In the genomic region with DNA sequence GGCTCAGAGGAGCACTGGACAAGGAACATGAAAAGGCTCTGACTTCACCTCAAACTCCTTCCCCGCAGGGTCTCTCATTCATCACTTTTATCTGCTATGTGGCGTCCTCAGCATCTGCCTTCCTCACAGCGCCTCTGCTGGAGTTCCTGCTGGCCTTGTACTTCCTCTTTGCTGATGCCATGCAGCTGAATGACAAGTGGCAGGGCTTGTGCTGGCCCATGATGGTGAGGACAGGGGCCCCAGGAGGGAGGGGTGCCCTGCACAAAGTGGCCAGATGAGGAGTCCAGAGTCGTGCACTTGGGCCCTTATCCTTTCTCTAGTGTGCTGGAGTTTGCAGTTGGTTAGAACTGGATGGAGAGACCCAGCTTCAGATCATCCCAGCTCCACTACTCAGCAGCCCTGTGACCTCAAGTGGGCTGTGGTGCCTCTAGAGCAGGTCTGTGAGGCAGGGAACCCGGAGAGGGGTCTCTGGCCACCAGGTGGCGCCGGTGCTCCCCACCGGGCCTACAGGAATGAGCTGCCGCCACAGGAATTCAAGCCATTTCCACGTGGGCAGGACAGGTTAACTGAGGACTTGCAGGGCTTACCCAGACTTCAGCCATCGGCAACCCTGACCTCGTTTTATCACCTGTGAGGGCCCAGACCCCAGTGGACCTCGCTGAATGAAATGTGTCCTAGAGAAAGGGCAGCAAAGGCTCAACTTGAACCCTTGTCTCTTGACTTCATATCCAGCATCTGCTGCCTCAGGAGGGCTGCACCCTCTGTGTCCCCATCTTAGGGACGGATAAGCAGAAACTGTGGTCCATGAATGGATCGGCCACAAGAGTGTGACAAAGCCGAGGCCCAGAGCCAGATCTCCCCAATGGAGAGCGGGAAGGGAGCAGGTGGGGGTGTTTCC, we compare ENCODE assay signal across 1 cellular context.
TF ChIP-seq lines count a peak whose summit lies in the region.

No MANE protein-coding gene starts in this region.

TF ChIP-seq in K562, 482 proteins besides CTCF, POLR2A, EP300 and RAD21 (continued from another document and continues in another):
- TF ChIP-seq, protein P1, sequence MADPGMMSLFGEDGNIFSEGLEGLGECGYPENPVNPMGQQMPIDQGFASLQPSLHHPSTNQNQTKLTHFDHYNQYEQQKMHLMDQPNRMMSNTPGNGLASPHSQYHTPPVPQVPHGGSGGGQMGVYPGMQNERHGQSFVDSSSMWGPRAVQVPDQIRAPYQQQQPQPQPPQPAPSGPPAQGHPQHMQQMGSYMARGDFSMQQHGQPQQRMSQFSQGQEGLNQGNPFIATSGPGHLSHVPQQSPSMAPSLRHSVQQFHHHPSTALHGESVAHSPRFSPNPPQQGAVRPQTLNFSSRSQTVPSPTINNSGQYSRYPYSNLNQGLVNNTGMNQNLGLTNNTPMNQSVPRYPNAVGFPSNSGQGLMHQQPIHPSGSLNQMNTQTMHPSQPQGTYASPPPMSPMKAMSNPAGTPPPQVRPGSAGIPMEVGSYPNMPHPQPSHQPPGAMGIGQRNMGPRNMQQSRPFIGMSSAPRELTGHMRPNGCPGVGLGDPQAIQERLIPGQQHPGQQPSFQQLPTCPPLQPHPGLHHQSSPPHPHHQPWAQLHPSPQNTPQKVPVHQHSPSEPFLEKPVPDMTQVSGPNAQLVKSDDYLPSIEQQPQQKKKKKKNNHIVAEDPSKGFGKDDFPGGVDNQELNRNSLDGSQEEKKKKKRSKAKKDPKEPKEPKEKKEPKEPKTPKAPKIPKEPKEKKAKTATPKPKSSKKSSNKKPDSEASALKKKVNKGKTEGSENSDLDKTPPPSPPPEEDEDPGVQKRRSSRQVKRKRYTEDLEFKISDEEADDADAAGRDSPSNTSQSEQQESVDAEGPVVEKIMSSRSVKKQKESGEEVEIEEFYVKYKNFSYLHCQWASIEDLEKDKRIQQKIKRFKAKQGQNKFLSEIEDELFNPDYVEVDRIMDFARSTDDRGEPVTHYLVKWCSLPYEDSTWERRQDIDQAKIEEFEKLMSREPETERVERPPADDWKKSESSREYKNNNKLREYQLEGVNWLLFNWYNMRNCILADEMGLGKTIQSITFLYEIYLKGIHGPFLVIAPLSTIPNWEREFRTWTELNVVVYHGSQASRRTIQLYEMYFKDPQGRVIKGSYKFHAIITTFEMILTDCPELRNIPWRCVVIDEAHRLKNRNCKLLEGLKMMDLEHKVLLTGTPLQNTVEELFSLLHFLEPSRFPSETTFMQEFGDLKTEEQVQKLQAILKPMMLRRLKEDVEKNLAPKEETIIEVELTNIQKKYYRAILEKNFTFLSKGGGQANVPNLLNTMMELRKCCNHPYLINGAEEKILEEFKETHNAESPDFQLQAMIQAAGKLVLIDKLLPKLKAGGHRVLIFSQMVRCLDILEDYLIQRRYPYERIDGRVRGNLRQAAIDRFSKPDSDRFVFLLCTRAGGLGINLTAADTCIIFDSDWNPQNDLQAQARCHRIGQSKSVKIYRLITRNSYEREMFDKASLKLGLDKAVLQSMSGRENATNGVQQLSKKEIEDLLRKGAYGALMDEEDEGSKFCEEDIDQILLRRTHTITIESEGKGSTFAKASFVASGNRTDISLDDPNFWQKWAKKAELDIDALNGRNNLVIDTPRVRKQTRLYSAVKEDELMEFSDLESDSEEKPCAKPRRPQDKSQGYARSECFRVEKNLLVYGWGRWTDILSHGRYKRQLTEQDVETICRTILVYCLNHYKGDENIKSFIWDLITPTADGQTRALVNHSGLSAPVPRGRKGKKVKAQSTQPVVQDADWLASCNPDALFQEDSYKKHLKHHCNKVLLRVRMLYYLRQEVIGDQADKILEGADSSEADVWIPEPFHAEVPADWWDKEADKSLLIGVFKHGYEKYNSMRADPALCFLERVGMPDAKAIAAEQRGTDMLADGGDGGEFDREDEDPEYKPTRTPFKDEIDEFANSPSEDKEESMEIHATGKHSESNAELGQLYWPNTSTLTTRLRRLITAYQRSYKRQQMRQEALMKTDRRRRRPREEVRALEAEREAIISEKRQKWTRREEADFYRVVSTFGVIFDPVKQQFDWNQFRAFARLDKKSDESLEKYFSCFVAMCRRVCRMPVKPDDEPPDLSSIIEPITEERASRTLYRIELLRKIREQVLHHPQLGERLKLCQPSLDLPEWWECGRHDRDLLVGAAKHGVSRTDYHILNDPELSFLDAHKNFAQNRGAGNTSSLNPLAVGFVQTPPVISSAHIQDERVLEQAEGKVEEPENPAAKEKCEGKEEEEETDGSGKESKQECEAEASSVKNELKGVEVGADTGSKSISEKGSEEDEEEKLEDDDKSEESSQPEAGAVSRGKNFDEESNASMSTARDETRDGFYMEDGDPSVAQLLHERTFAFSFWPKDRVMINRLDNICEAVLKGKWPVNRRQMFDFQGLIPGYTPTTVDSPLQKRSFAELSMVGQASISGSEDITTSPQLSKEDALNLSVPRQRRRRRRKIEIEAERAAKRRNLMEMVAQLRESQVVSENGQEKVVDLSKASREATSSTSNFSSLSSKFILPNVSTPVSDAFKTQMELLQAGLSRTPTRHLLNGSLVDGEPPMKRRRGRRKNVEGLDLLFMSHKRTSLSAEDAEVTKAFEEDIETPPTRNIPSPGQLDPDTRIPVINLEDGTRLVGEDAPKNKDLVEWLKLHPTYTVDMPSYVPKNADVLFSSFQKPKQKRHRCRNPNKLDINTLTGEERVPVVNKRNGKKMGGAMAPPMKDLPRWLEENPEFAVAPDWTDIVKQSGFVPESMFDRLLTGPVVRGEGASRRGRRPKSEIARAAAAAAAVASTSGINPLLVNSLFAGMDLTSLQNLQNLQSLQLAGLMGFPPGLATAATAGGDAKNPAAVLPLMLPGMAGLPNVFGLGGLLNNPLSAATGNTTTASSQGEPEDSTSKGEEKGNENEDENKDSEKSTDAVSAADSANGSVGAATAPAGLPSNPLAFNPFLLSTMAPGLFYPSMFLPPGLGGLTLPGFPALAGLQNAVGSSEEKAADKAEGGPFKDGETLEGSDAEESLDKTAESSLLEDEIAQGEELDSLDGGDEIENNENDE (IDR thresholded peaks at IDR 0.05; ENCODE audit: low read depth, low read length), result no peak
- TF ChIP-seq SMAD4 (CRISPR knock-in tag; conservative IDR thresholded peaks at IDR 0.05) (peak; percentile 56; the same call in 1 of the 2 replicates), EGR1 (conservative IDR thresholded peaks at IDR 0.05) (no peak), ILK (tag; IDR thresholded peaks at IDR 0.05; ENCODE audit: borderline replicate concordance, low read depth) (no peak), BCLAF1 (IDR thresholded peaks at IDR 0.05; ENCODE audit: borderline replicate concordance in 1 of 2, control insufficient read depth in 1 of 2, low read depth in 2 of 2, low read length in 1 of 2) (no peak), MEF2D (tag; conservative IDR thresholded peaks at IDR 0.05; ENCODE audit: low read depth) (no peak), ZBTB11 (CRISPR knock-in tag; IDR thresholded peaks at IDR 0.05) (0 out of 6 replicates have a peak, but pooled peaks of 1 of the 3 experiments have one; percentile 22), XRCC5 (IDR thresholded peaks at IDR 0.05; ENCODE audit: low read depth, low read length) (peak; percentile 84; the same call in 1 of the 2 replicates), EZH2 (IDR thresholded peaks at IDR 0.05; ENCODE audit: borderline replicate concordance, low read depth, low read length) (no peak), TEAD1 (CRISPR knock-in tag; IDR thresholded peaks at IDR 0.05) (peak; percentile 83 to 98), ZBTB17 (CRISPR knock-in tag; IDR thresholded peaks at IDR 0.05) (0 out of 2 replicates have a peak, but pooled peaks have one; percentile 22), RBFOX2 (IDR thresholded peaks at IDR 0.05; ENCODE audit: low read depth, low read length) (0 out of 2 replicates have a peak, but pooled peaks have one; percentile 8), KLF6 (CRISPR knock-in tag; IDR thresholded peaks at IDR 0.05; ENCODE audit: borderline replicate concordance) (0 out of 2 replicates have a peak, but pooled peaks have one; percentile 39), RCOR1 (IDR thresholded peaks at IDR 0.05; ENCODE audit: borderline replicate concordance in 1 of 2, low read depth in 2 of 2, low read length in 2 of 2) (peak in 1 of 2 experiments; percentile 24; a peak in 1 of 4 replicates), CREBBP (IDR thresholded peaks at IDR 0.05; ENCODE audit: low read depth, low read length) (no peak), MIER1 (IDR thresholded peaks at IDR 0.05; ENCODE audit: low read depth) (no peak), MAX (CRISPR knock-in tag; IDR thresholded peaks at IDR 0.05) (peak; percentile 88), ARID2 (IDR thresholded peaks at IDR 0.05) (peak; percentile 35; the same call in 1 of the 2 replicates), ATF7 (IDR thresholded peaks at IDR 0.05) (peak; percentile 66; the same call in 1 of the 2 replicates)
- TF ChIP-seq, protein P2, sequence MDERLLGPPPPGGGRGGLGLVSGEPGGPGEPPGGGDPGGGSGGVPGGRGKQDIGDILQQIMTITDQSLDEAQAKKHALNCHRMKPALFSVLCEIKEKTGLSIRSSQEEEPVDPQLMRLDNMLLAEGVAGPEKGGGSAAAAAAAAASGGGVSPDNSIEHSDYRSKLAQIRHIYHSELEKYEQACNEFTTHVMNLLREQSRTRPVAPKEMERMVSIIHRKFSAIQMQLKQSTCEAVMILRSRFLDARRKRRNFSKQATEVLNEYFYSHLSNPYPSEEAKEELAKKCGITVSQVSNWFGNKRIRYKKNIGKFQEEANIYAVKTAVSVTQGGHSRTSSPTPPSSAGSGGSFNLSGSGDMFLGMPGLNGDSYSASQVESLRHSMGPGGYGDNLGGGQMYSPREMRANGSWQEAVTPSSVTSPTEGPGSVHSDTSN (CRISPR knock-in tag; IDR thresholded peaks at IDR 0.05; ENCODE audit: low read depth), result no peak
- TF ChIP-seq, protein P2 (tag; conservative IDR thresholded peaks at IDR 0.05; ENCODE audit: low read depth), result peak; percentile 43; the same call in 1 of the 2 replicates
- TF ChIP-seq, protein P3, sequence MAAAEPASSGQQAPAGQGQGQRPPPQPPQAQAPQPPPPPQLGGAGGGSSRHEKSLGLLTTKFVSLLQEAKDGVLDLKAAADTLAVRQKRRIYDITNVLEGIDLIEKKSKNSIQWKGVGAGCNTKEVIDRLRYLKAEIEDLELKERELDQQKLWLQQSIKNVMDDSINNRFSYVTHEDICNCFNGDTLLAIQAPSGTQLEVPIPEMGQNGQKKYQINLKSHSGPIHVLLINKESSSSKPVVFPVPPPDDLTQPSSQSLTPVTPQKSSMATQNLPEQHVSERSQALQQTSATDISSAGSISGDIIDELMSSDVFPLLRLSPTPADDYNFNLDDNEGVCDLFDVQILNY (CRISPR knock-in tag; IDR thresholded peaks at IDR 0.05), result no peak
- TF ChIP-seq, protein P4, sequence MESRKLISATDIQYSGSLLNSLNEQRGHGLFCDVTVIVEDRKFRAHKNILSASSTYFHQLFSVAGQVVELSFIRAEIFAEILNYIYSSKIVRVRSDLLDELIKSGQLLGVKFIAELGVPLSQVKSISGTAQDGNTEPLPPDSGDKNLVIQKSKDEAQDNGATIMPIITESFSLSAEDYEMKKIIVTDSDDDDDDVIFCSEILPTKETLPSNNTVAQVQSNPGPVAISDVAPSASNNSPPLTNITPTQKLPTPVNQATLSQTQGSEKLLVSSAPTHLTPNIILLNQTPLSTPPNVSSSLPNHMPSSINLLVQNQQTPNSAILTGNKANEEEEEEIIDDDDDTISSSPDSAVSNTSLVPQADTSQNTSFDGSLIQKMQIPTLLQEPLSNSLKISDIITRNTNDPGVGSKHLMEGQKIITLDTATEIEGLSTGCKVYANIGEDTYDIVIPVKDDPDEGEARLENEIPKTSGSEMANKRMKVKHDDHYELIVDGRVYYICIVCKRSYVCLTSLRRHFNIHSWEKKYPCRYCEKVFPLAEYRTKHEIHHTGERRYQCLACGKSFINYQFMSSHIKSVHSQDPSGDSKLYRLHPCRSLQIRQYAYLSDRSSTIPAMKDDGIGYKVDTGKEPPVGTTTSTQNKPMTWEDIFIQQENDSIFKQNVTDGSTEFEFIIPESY (CRISPR knock-in tag; IDR thresholded peaks at IDR 0.05), result 0 out of 2 replicates have a peak, but pooled peaks have one; percentile 11
